9 cellular contexts compared by ENCODE assay signal in the genomic region with DNA sequence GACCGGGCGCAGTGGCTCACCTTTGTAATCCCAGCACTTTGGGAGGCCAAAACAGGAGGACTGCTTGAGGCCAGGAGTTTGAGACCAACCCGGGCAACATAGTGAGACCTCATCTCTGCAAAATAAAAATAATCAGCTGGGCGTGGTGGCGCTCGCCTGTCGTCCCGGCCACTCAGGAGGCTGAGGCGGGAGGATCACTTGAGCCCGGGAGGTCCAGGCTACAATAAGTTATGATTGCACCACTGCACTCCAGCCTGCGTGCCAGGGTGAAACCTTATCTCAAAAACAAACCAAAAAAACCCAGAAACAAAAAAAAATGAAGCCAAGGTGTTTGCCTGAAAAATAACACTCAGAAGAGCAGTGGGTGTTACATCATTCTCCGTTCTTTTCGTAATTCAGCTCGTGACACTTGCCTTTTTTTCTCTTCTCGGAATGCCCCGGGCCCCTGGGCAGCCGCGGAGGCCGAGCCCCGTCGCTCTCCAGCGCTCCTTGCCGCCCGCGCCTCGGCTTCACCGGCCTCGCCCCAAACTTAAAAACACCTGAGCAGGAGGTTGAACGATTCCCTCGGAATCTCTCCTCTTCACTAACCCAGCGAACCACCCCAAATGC. TPM values are rescaled to one million over a fixed set of nuclear protein-coding genes. Genes with fewer than 3 reads are reported as not detected.
DNase-seq lines count a peak whose midpoint lies in the region; ATAC-seq lines count a peak whose summit lies in the region.
"Had no signal": no experiment of that assay in that cellular context is flagged by ENCODE, and none has a peak within 500 bp of the region (broad histone marks: within the 10 kb centered on the region; RNA-seq: fewer than 3 reads in every experiment).

No MANE protein-coding gene starts in this region.

- peak overlapping the region; percentile 96 to 100 (median 99) for H3K27ac Mint-ChIP-seq in CD8-positive, alpha-beta memory T cell

- peaks cover 60 to 66% (median 62%) of the 10 kb centered on the region in 3 donors for H3K4me1 Mint-ChIP-seq in CD8-positive, alpha-beta memory T cell

- H3K9me3 ChIP-seq in CD8-positive, alpha-beta memory T cell (ENCODE audit: low read length): no peaks in the 10 kb centered on the region
- no peaks in the 10 kb centered on the region for H3K9me3 ChIP-seq in adipocyte (ENCODE audit: control insufficient read depth, low read length)

- H3K36me3 ChIP-seq in CD8-positive, alpha-beta memory T cell (ENCODE audit: insufficient read depth, low read length): peaks cover 7% of the 10 kb centered on the region
- peaks cover 20% of the 10 kb centered on the region for H3K36me3 ChIP-seq in adipocyte (ENCODE audit: control insufficient read depth, insufficient read depth, low read length, severe bottlenecking)

- H3K4me1 ChIP-seq in CD8-positive, alpha-beta memory T cell (ENCODE audit: insufficient read depth, low read length): peaks cover 44% of the 10 kb centered on the region
- peaks cover 44% of the 10 kb centered on the region for H3K4me1 ChIP-seq in adipocyte (ENCODE audit: control insufficient read depth, insufficient read depth, low read length)

- no peaks in the 10 kb centered on the region for H3K27me3 ChIP-seq in CD8-positive, alpha-beta memory T cell (ENCODE audit: insufficient read depth, low read length, poor library complexity, severe bottlenecking)
- no peaks in the 10 kb centered on the region for H3K27me3 ChIP-seq in adipocyte (replicated peaks; ENCODE audit: control insufficient read depth, insufficient read depth, low read length)

- no peaks in the 10 kb centered on the region for H3K9me3 Mint-ChIP-seq in CD8-positive, alpha-beta memory T cell

- H3K4me3 ChIP-seq in CD8-positive, alpha-beta memory T cell (ENCODE audit: low read length): peak overlapping the region; percentile 76
- H3K4me3 ChIP-seq in adipocyte (ENCODE audit: low read length) (peak overlapping the region; percentile 100), iPS-11a (ENCODE audit: low read depth, low read length) (peak overlapping the region; percentile 99)

- H3K27ac ChIP-seq in CD8-positive, alpha-beta memory T cell (ENCODE audit: low read depth, low read length): peak overlapping the region; percentile 91

- peaks cover 4 to 45% (median 7%) of the 10 kb centered on the region in 3 donors for H3K36me3 Mint-ChIP-seq in CD8-positive, alpha-beta memory T cell

- H3K27me3 Mint-ChIP-seq in CD8-positive, alpha-beta memory T cell: no peaks in the 10 kb centered on the region

- peak; percentile 35 to 67 (median 64) for DNase-seq in CD8-positive, alpha-beta memory T cell
- peak; percentile 70 for DNase-seq in NCI-H69 (lab: John Stamatoyannopoulos, UW)
- peak; percentile 55 for DNase-seq in adipocyte (ENCODE audit: low read depth)
- DNase-seq in stimulated activated CD4-positive, alpha-beta T cell treated with anti-CD3 and anti-CD28 coated beads, Interleukin-2, amount 100 ng/mL, for 24 hours: peak; percentile 39 to 50
- no peak for DNase-seq in stimulated activated CD8-positive, alpha-beta memory T cell treated with anti-CD3 and anti-CD28 coated beads, Interleukin-4, amount 100 ng/mL, for 48 hours

- H3K4me3 Mint-ChIP-seq in CD8-positive, alpha-beta memory T cell: peak overlapping the region; percentile 97 to 99 (median 99)

- CTCF ChIA-PET in CD8-positive, alpha-beta memory T cell (lab: Charles Lee): interaction anchor here (1.0 to 7.6 kb wide), 13 partner anchors 10 to 156 kb away, joined by 3 to 55 read pairs (median 4); partner anchors contain the start of genes PRCD and ST6GALNAC2

- peak overlapping the region; percentile 100 for H3K9ac ChIP-seq in adipocyte (ENCODE audit: low read length)

- POLR2A ChIA-PET in CD8-positive, alpha-beta memory T cell (lab: Charles Lee): interaction anchor here (0.6 to 2.0 kb wide), 7 partner anchors 11 to 115 kb away, joined by 3 to 5 read pairs (median 3); partner anchors contain the start of genes RHBDF2 and ST6GALNAC2

- ATAC-seq in GM21576 (IDR thresholded peaks at IDR 0.05; ENCODE audit: unreplicated experiment): peak; percentile 22
- ATAC-seq in HG02610 (IDR thresholded peaks at IDR 0.05; ENCODE audit: unreplicated experiment): no peak

RNA-seq across cellular contexts. Expression of gene PRCD, which starts 17.0 kb away (rescaled TPM):
- total RNA-seq in CD8-positive, alpha-beta memory T cell: under 1 TPM; 0.38 to 0.53 TPM
- polyA plus RNA-seq in CD8-positive, alpha-beta memory T cell: 1.2 TPM
- total RNA-seq: T-helper 1 cell treated with Interleukin-12 subunit alpha and Interleukin-12 subunit beta and Interleukin-4 antibody, amounts not matched to agents 30 ng/mL and 1 ng/mL, for 36 hours had no signal

RNA-seq across cellular contexts. Expression of gene CYGB, which starts 19.4 kb away (rescaled TPM):
- not detected for total RNA-seq in CD8-positive, alpha-beta memory T cell
- 0.23 TPM for polyA plus RNA-seq in CD8-positive, alpha-beta memory T cell

RNA-seq across cellular contexts. Expression of gene ST6GALNAC2, which starts 28.8 kb away (rescaled TPM):
- total RNA-seq in CD8-positive, alpha-beta memory T cell: 1 to 10 TPM in 1 of 2 experiments, under 1 TPM in 1; 0.83 to 1.0 TPM
- 2.9 TPM for polyA plus RNA-seq in CD8-positive, alpha-beta memory T cell
- total RNA-seq: T-helper 1 cell treated with Interleukin-12 subunit alpha and Interleukin-12 subunit beta and Interleukin-4 antibody, amounts not matched to agents 30 ng/mL and 1 ng/mL, for 36 hours had no signal

RNA-seq across cellular contexts. Expression of gene RHBDF2, which starts 55.6 kb away (rescaled TPM):
- 10 to 100 TPM; 38.2 to 42.5 TPM for total RNA-seq in CD8-positive, alpha-beta memory T cell
- 38.4 TPM for polyA plus RNA-seq in CD8-positive, alpha-beta memory T cell
